14 cellular contexts compared by ENCODE assay signal in the genomic region with DNA sequence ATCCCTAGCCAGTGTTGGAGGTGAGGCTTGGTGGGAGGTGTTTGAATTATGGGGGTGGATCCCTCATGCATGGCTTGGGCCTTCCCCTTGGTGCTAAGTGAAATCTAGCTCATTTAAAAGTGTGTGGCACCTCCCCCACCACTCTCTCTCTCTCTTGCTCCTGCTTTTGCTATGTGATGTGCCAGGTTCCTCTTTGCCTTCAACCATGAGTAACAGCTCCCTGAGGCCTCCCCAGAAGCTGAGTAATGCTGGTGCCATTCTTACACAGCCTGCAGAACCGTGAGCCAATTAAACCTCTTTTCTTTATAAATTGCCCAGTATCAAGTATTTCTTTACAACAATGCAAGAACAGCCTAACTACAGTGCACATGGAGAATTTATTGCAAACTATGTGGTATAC.
A peak's percentile ranks its signal among the peaks of the same experiment; 100 is the strongest.
DNase-seq lines count a peak whose midpoint lies in the region; ATAC-seq and TF ChIP-seq lines count a peak whose summit lies in the region.
"Had no signal": no experiment of that assay in that cellular context is flagged by ENCODE, and none has a peak within 500 bp of the region (broad histone marks: within the 10 kb centered on the region; RNA-seq: fewer than 3 reads in every experiment).

No MANE protein-coding gene starts in this region.

- DNase-seq in stimulated activated CD4-positive, alpha-beta T cell treated with anti-CD3 and anti-CD28 coated beads, Interleukin-1b, Interleukin-23, amount 100 ng/mL, for 48 hours, result peak; percentile 1
- no peak for DNase-seq in stimulated activated CD4-positive, alpha-beta T cell treated with anti-CD3 and anti-CD28 coated beads, Interleukin-2, amount 100 ng/mL, for 48 hours
- DNase-seq in WTC11 (ENCODE audit: low spot score) (no peak), iris pigment epithelial cell (ENCODE audit: low read depth) (peak; percentile 10), brain microvascular endothelial cell (no peak)
- no peak for DNase-seq in activated effector memory CD4-positive, alpha-beta T cell treated with anti-CD3 and anti-CD28 coated beads, Interleukin-2, amount 50 U/mL, for 16 hours
- DNase-seq: Caco-2, DMS53, NCI-H1105 treated with DMSO at 0.1 percent for 48 hours, NCI-H187, NCI-H2171, RPMI8226, SJCRH30 had no signal

- no peaks in the 10 kb centered on the region for H3K27me3 ChIP-seq in brain microvascular endothelial cell (replicated peaks)
- H3K27me3 ChIP-seq: SJCRH30 had no signal

- no peak overlapping the region for H3K4me3 Mint-ChIP-seq in WTC11

- no peak overlapping the region for H3K27ac ChIP-seq in brain microvascular endothelial cell
- H3K27ac ChIP-seq: SJCRH30 had no signal

- CTCF ChIA-PET in WTC11 (lab: Charles Lee), result no interaction called here

- no peaks in the 10 kb centered on the region for H3K36me3 ChIP-seq in brain microvascular endothelial cell (replicated peaks)
- H3K36me3 ChIP-seq: SJCRH30 had no signal

- POLR2A ChIA-PET in WTC11 (lab: Charles Lee), result no interaction called here

- no peak overlapping the region for H3K27ac Mint-ChIP-seq in WTC11

- no peak overlapping the region for H3K4me3 ChIP-seq in brain microvascular endothelial cell (ENCODE audit: low read depth, low read length)
- H3K4me3 ChIP-seq: SJCRH30 had no signal

- H3K27me3 Mint-ChIP-seq in WTC11 (ENCODE audit: low read depth), result no peaks in the 10 kb centered on the region

- H3K36me3 Mint-ChIP-seq in WTC11, result no peaks in the 10 kb centered on the region

- no peak for TF ChIP-seq CTCF in WTC11 (IDR thresholded peaks at IDR 0.05)
- no peak for TF ChIP-seq CTCF in brain microvascular endothelial cell (IDR thresholded peaks at IDR 0.05; ENCODE audit: low read depth, low read length, missing control alignments)

- peaks cover 12% of the 10 kb centered on the region for H3K4me1 Mint-ChIP-seq in WTC11

- in situ Hi-C loops in brain microvascular endothelial cell (cut with HindIII; ENCODE audit: low pct_ligation_motif_present, low sequenced_read_pairs), result no loop called here

- peaks cover 4% of the 10 kb centered on the region for H3K9me3 Mint-ChIP-seq in WTC11

- ATAC-seq in WTC11 (peak; percentile 82), HG02981 (IDR thresholded peaks at IDR 0.05; ENCODE audit: unreplicated experiment) (no peak)

TF ChIP-seq in WTC11, 78 proteins besides CTCF, POLR2A, EP300 and RAD21 (continues in another document):
- TF ChIP-seq ZBTB21 (CRISPR knock-in tag; IDR thresholded peaks at IDR 0.05; ENCODE audit: borderline replicate concordance), result no peak
- TF ChIP-seq, protein P1, sequence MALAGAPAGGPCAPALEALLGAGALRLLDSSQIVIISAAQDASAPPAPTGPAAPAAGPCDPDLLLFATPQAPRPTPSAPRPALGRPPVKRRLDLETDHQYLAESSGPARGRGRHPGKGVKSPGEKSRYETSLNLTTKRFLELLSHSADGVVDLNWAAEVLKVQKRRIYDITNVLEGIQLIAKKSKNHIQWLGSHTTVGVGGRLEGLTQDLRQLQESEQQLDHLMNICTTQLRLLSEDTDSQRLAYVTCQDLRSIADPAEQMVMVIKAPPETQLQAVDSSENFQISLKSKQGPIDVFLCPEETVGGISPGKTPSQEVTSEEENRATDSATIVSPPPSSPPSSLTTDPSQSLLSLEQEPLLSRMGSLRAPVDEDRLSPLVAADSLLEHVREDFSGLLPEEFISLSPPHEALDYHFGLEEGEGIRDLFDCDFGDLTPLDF (CRISPR knock-in tag; IDR thresholded peaks at IDR 0.05), result no peak
- TF ChIP-seq, protein P2, sequence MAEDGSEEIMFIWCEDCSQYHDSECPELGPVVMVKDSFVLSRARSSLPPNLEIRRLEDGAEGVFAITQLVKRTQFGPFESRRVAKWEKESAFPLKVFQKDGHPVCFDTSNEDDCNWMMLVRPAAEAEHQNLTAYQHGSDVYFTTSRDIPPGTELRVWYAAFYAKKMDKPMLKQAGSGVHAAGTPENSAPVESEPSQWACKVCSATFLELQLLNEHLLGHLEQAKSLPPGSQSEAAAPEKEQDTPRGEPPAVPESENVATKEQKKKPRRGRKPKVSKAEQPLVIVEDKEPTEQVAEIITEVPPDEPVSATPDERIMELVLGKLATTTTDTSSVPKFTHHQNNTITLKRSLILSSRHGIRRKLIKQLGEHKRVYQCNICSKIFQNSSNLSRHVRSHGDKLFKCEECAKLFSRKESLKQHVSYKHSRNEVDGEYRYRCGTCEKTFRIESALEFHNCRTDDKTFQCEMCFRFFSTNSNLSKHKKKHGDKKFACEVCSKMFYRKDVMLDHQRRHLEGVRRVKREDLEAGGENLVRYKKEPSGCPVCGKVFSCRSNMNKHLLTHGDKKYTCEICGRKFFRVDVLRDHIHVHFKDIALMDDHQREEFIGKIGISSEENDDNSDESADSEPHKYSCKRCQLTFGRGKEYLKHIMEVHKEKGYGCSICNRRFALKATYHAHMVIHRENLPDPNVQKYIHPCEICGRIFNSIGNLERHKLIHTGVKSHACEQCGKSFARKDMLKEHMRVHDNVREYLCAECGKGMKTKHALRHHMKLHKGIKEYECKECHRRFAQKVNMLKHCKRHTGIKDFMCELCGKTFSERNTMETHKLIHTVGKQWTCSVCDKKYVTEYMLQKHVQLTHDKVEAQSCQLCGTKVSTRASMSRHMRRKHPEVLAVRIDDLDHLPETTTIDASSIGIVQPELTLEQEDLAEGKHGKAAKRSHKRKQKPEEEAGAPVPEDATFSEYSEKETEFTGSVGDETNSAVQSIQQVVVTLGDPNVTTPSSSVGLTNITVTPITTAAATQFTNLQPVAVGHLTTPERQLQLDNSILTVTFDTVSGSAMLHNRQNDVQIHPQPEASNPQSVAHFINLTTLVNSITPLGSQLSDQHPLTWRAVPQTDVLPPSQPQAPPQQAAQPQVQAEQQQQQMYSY (CRISPR knock-in tag; IDR thresholded peaks at IDR 0.05), result no peak
- TF ChIP-seq TCF7 (CRISPR knock-in tag; IDR thresholded peaks at IDR 0.05; ENCODE audit: low read depth), result no peak
- TF ChIP-seq, protein P3, sequence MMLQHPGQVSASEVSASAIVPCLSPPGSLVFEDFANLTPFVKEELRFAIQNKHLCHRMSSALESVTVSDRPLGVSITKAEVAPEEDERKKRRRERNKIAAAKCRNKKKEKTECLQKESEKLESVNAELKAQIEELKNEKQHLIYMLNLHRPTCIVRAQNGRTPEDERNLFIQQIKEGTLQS (CRISPR knock-in tag; conservative IDR thresholded peaks at IDR 0.05), result no peak
- TF ChIP-seq, protein P4, sequence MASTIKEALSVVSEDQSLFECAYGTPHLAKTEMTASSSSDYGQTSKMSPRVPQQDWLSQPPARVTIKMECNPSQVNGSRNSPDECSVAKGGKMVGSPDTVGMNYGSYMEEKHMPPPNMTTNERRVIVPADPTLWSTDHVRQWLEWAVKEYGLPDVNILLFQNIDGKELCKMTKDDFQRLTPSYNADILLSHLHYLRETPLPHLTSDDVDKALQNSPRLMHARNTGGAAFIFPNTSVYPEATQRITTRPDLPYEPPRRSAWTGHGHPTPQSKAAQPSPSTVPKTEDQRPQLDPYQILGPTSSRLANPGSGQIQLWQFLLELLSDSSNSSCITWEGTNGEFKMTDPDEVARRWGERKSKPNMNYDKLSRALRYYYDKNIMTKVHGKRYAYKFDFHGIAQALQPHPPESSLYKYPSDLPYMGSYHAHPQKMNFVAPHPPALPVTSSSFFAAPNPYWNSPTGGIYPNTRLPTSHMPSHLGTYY (CRISPR knock-in tag; IDR thresholded peaks at IDR 0.05), result no peak
- TF ChIP-seq ZNF263 (CRISPR knock-in tag; IDR thresholded peaks at IDR 0.05; ENCODE audit: low read depth), result no peak
- TF ChIP-seq TP53 (CRISPR knock-in tag; IDR thresholded peaks at IDR 0.05), result no peak
- no peak for TF ChIP-seq CREB1 (CRISPR knock-in tag; IDR thresholded peaks at IDR 0.05)
- TF ChIP-seq, protein P5, sequence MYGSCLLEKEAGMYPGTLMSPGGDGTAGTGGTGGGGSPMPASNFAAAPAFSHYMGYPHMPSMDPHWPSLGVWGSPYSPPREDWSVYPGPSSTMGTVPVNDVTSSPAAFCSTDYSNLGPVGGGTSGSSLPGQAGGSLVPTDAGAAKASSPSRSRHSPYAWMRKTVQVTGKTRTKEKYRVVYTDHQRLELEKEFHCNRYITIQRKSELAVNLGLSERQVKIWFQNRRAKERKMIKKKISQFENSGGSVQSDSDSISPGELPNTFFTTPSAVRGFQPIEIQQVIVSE (CRISPR knock-in tag; IDR thresholded peaks at IDR 0.05; ENCODE audit: borderline replicate concordance), result no peak
- TF ChIP-seq, protein P6, sequence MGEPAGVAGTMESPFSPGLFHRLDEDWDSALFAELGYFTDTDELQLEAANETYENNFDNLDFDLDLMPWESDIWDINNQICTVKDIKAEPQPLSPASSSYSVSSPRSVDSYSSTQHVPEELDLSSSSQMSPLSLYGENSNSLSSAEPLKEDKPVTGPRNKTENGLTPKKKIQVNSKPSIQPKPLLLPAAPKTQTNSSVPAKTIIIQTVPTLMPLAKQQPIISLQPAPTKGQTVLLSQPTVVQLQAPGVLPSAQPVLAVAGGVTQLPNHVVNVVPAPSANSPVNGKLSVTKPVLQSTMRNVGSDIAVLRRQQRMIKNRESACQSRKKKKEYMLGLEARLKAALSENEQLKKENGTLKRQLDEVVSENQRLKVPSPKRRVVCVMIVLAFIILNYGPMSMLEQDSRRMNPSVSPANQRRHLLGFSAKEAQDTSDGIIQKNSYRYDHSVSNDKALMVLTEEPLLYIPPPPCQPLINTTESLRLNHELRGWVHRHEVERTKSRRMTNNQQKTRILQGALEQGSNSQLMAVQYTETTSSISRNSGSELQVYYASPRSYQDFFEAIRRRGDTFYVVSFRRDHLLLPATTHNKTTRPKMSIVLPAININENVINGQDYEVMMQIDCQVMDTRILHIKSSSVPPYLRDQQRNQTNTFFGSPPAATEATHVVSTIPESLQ (CRISPR knock-in tag; IDR thresholded peaks at IDR 0.05), result no peak
- no peak for TF ChIP-seq RORB (CRISPR knock-in tag; IDR thresholded peaks at IDR 0.05)
- TF ChIP-seq ZNF423 (CRISPR knock-in tag; IDR thresholded peaks at IDR 0.05), result no peak

Comparison
In these comparisons a context has a peak if more than half of its experiments do, and no peak if none do; other contexts are left out.
1. DNase-seq: peak in stimulated activated CD4-positive, alpha-beta T cell treated with anti-CD3 and anti-CD28 coated beads, Interleukin-1b, Interleukin-23, amount 100 ng/mL, for 48 hours (single experiment) and iris pigment epithelial cell (single experiment); none in stimulated activated CD4-positive, alpha-beta T cell treated with anti-CD3 and anti-CD28 coated beads, Interleukin-2, amount 100 ng/mL, for 48 hours (0 of 2), WTC11 (single experiment), activated effector memory CD4-positive, alpha-beta T cell treated with anti-CD3 and anti-CD28 coated beads, Interleukin-2, amount 50 U/mL, for 16 hours (single experiment) and brain microvascular endothelial cell (single experiment).